ENCODE assay signal across 1 cellular context in genomic region chr7:100127866-100128601, GRCh38.
TF ChIP-seq lines count a peak whose summit lies in the region.

No MANE protein-coding gene starts in this region.

TF ChIP-seq in IMR-90, 13 proteins besides CTCF, POLR2A, EP300 and RAD21 (continued from another document):
- TF ChIP-seq SMC3 (IDR thresholded peaks at IDR 0.05; ENCODE audit: low read depth, low read length), result no peak
- no peak for TF ChIP-seq MAFK (IDR thresholded peaks at IDR 0.05; ENCODE audit: low read depth, low read length)
- TF ChIP-seq RFX5 (IDR thresholded peaks at IDR 0.05; ENCODE audit: low read depth, low read length), result no peak
- TF ChIP-seq NFE2L2 (IDR thresholded peaks at IDR 0.05; ENCODE audit: low read depth, low read length), result no peak
- TF ChIP-seq, protein P1, sequence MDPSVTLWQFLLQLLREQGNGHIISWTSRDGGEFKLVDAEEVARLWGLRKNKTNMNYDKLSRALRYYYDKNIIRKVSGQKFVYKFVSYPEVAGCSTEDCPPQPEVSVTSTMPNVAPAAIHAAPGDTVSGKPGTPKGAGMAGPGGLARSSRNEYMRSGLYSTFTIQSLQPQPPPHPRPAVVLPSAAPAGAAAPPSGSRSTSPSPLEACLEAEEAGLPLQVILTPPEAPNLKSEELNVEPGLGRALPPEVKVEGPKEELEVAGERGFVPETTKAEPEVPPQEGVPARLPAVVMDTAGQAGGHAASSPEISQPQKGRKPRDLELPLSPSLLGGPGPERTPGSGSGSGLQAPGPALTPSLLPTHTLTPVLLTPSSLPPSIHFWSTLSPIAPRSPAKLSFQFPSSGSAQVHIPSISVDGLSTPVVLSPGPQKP (IDR thresholded peaks at IDR 0.05; ENCODE audit: borderline replicate concordance, low read depth, low read length), result no peak
- no peak for TF ChIP-seq MAZ (IDR thresholded peaks at IDR 0.05; ENCODE audit: borderline replicate concordance, low read depth, low read length)
- no peak for TF ChIP-seq BHLHE40 (IDR thresholded peaks at IDR 0.05; ENCODE audit: low read depth, low read length)
